ENCODE assay signal across 27 cellular contexts in the genomic region with DNA sequence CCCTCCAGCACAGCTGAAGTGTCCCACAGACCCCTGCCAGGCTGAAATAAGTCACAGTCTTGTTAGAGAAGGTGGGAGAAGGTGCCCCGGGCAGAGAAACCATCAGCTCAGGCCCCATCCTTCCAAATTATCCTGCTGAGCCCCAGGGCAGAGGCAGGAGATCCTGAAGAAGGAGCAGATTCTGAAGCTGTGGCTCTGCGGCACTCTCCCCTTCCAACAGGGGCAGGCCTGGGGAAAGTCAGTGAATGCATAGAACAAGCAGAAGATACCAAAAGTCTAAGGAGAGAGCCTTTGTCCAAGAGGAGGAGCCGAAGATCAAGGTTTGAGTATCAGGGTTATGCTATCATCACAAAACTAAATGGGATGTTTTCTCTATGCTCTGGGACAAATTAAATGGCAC.
DNase-seq lines count a peak whose midpoint lies in the region; ATAC-seq and TF ChIP-seq lines count a peak whose summit lies in the region.
"Had no signal": no experiment of that assay in that cellular context is flagged by ENCODE, and none has a peak within 500 bp of the region (broad histone marks: within the 10 kb centered on the region; RNA-seq: fewer than 3 reads in every experiment).

No MANE protein-coding gene starts in this region.

- H4K20me1 ChIP-seq in Loucy (ENCODE audit: insufficient read depth, low read length, poor library complexity, severe bottlenecking): no peaks in the 10 kb centered on the region
- H4K20me1 ChIP-seq: BLaER1 had no signal

- DNase-seq in ELF-1 (ENCODE audit: low read depth, low spot score) (peak; percentile 77), endodermal cell (peak; percentile 51), mesenteric fat pad (ENCODE audit: low spot score) (peak; percentile 26), activated gamma-delta T cell treated with Interleukin-2 at 50 U/mL for 16 hours (no peak), NCI-H2171 (lab: John Stamatoyannopoulos, UW) (no peak)
- DNase-seq: CD4-positive, CD25-positive, alpha-beta regulatory T cell; DMS153; DND-41; H9; HFFc6; Karpas-422; NCI-H1105; NCI-H146; NCI-H1930; NCI-H2107; NCI-H446; NCI-H524 treated with DMSO at 0.1 percent for 48 hours; NCI-H774; SIG-M5 had no signal

- H3K27me3 Mint-ChIP-seq in endodermal cell (ENCODE audit: insufficient read depth): peaks cover 2% of the 10 kb centered on the region

- H3K4me1 Mint-ChIP-seq in endodermal cell: no peaks in the 10 kb centered on the region
- H3K4me1 Mint-ChIP-seq: GM23338, H9 had no signal

- H3K36me3 ChIP-seq in Loucy (ENCODE audit: insufficient read depth, low read length) (no peaks in the 10 kb centered on the region), endodermal cell (ENCODE audit: control insufficient read depth, insufficient read depth, low read length) (no peaks in the 10 kb centered on the region)
- H3K36me3 ChIP-seq: BLaER1, Peyer's patch had no signal

- H3F3A ChIP-seq in Loucy (ENCODE audit: low read depth): no peaks in the 10 kb centered on the region

- H3K27me3 ChIP-seq in Loucy (ENCODE audit: insufficient read depth, low read length, poor library complexity, severe bottlenecking) (no peaks in the 10 kb centered on the region), endodermal cell (ENCODE audit: control insufficient read depth, insufficient read depth, low read length, poor library complexity, severe bottlenecking) (no peaks in the 10 kb centered on the region)
- H3K27me3 ChIP-seq: BLaER1, Peyer's patch had no signal

- H3K4me3 ChIP-seq in Loucy (ENCODE audit: low read length, poor library complexity, severe bottlenecking) (no peak overlapping the region), endodermal cell (ENCODE audit: low read length) (no peak overlapping the region)
- H3K4me3 ChIP-seq: BLaER1, GM23338, Peyer's patch, SK-N-MC had no signal

- H3K9ac ChIP-seq in Loucy (ENCODE audit: low read depth, low read length, poor library complexity, severe bottlenecking): no peak overlapping the region
- H3K9ac ChIP-seq in endodermal cell (ENCODE audit: extremely low read depth, low read length, poor library complexity, severe bottlenecking): no peak overlapping the region
- H3K9ac ChIP-seq: BLaER1 had no signal

- H3K4me1 ChIP-seq in Loucy (ENCODE audit: insufficient read depth, low read length, poor library complexity, severe bottlenecking) (no peaks in the 10 kb centered on the region), endodermal cell (ENCODE audit: control insufficient read depth, insufficient read depth, low read length) (no peaks in the 10 kb centered on the region)
- H3K4me1 ChIP-seq: BLaER1, Peyer's patch had no signal

- no peak overlapping the region for H3K27ac ChIP-seq in endodermal cell (ENCODE audit: low read depth, low read length)
- H3K27ac ChIP-seq: BLaER1, HL-60, Peyer's patch, SK-N-MC had no signal

- ATAC-seq in HG03097 (IDR thresholded peaks at IDR 0.05; ENCODE audit: low FRiP score, unreplicated experiment) (no peak), GM21786 (IDR thresholded peaks at IDR 0.05; ENCODE audit: unreplicated experiment) (no peak)
- ATAC-seq: GM23338 had no signal

- H3K9me3 Mint-ChIP-seq in endodermal cell: peaks cover 4% of the 10 kb centered on the region
- H3K9me3 Mint-ChIP-seq: HFFc6 had no signal

- WGBS in endodermal cell (ENCODE audit: insufficient coverage in 1 of 2, insufficient read length in 1 of 2), 2 experiments: 78 to 83% methylated on average over 2 to 3 of the region's 3 CpGs

- H3K9me3 ChIP-seq in Loucy (ENCODE audit: insufficient read depth, low read depth, low read length): no peaks in the 10 kb centered on the region
- no peaks in the 10 kb centered on the region for H3K9me3 ChIP-seq in endodermal cell (ENCODE audit: control insufficient read depth, low read length)
- H3K9me3 ChIP-seq: BLaER1, Peyer's patch had no signal

- H2AFZ ChIP-seq in Loucy (ENCODE audit: low read length): no peak overlapping the region
- H2AFZ ChIP-seq: GM23338 had no signal

- H3K79me2 ChIP-seq in Loucy (ENCODE audit: insufficient read depth, low read length): no peaks in the 10 kb centered on the region

- TF ChIP-seq CTCF in Loucy (conservative IDR thresholded peaks at IDR 0.05; ENCODE audit: low read length) (0 out of 2 replicates have a peak, but pooled peaks have one; percentile 11), endodermal cell (conservative IDR thresholded peaks at IDR 0.05) (peak; percentile 24)

- no peak overlapping the region for H3K4me2 ChIP-seq in Loucy (ENCODE audit: low read depth, low read length, poor library complexity, severe bottlenecking)
- H3K4me2 ChIP-seq: BLaER1, GM23338 had no signal

- H3K36me3 Mint-ChIP-seq in endodermal cell (ENCODE audit: low read depth): peaks cover 1% of the 10 kb centered on the region
- H3K36me3 Mint-ChIP-seq: CD4-positive, CD25-positive, alpha-beta regulatory T cell had no signal

- no peak overlapping the region for H3K27ac Mint-ChIP-seq in endodermal cell
- H3K27ac Mint-ChIP-seq: CD4-positive, CD25-positive, alpha-beta regulatory T cell; GM23338; HFFc6 had no signal

- no peaks in the 10 kb centered on the region for H3K9me2 ChIP-seq in Loucy (replicated peaks; ENCODE audit: low read depth, low read length)

- no peak overlapping the region for H3K4me3 Mint-ChIP-seq in endodermal cell
- H3K4me3 Mint-ChIP-seq: CD4-positive, CD25-positive, alpha-beta regulatory T cell; GM23338; H9; HFFc6 had no signal

Comparison
In these comparisons a context has a peak if more than half of its experiments do, and no peak if none do; other contexts are left out.
1. DNase-seq: peak in ELF-1 (single experiment), endodermal cell (single experiment) and mesenteric fat pad (single experiment); none in activated gamma-delta T cell treated with Interleukin-2 at 50 U/mL for 16 hours (single experiment) and NCI-H2171 (single experiment).